16 cellular contexts compared by ENCODE assay signal in the genomic region with DNA sequence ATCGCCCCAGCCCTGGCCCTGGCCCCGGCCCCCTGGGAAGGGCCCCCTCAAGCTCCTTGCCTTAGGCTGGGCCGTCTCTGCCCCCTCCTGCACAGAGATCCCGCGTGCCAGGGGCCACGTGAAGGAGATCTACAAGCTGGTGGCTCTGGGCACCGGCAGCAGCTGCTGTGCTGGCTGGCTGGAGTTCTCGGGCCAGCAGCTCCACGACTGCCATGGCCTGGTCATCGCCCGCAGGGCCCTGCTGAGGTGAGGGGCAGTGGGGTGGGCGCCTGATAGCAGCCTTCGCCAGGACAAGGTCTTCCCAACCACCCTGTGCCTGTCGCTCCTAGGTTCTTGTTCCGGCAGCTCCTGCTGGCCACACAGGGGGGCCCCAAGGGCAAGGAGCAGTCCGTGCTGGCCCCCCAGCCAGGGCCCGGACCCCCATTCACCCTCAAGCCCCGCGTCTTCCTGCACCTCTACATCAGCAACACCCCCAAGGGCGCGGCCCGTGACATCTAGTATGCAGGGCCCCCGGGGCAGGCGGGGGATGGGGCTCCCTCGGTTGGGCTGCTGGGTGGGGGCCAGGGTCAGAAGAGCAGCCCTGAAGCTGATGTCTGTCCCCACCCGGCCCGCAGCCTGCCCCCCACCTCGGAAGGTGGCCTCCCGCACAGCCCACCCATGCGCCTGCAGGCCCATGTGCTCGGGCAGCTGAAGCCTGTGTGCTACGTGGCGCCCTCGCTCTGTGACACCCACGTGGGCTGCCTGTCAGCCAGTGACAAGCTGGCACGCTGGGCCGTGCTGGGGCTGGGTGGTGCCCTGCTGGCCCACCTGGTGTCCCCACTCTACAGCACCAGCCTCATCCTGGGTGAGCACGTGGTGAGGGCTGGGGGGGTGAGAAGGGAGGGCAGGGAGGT. TPM values are rescaled to one million over a fixed set of nuclear protein-coding genes. Genes with fewer than 3 reads are reported as not detected.
"Had no signal": no experiment of that assay in that cellular context is flagged by ENCODE, and none has a peak within 500 bp of the region (broad histone marks: within the 10 kb centered on the region; RNA-seq: fewer than 3 reads in every experiment).

No MANE protein-coding gene starts in this region.

- H3K4me3 Mint-ChIP-seq: activated CD4-positive, alpha-beta T cell treated with anti-CD3 and anti-CD28 coated beads, Interleukin-2, amount 10 ng/mL, durations not matched to agents 24 days and 14 days; brain had no signal

- H3K27ac ChIP-seq: heart left ventricle, parathyroid adenoma, tibial nerve had no signal

- H3K9me3 Mint-ChIP-seq: activated B cell treated with CpG ODN at 0.5 μM for 24 hours; activated CD4-positive, alpha-beta T cell treated with anti-CD3 and anti-CD28 coated beads, Interleukin-2, amount 10 ng/mL, durations not matched to agents 24 days and 14 days; brain; naive B cell; T-helper 2 cell treated with Interferon-gamma antibody and Interleukin-4, amounts not matched to agents 5 μg/mL and 100 μg/mL, for 36 hours had no signal

- H3K4me1 ChIP-seq: parathyroid adenoma had no signal

- H3K9ac ChIP-seq: parathyroid adenoma had no signal

- H3K79me2 ChIP-seq: parathyroid adenoma had no signal

- H3K27me3 Mint-ChIP-seq: activated B cell treated with CpG ODN at 0.5 μM for 24 hours; activated naive CD8-positive, alpha-beta T cell had no signal

- H2AFZ ChIP-seq: parathyroid adenoma had no signal

- ATAC-seq: left lobe of liver had no signal

- FAIRE-seq: frontal cortex had no signal

- H3K9me3 ChIP-seq: heart left ventricle, tibial nerve had no signal

- H3K36me3 Mint-ChIP-seq: activated naive CD8-positive, alpha-beta T cell; brain; naive B cell had no signal

- DNase-seq: activated B cell treated with CpG ODN at 0.5 μM for 24 hours; amygdala; cerebellar nuclear complex; effector memory CD4-positive, alpha-beta T cell; heart left ventricle had no signal

- H3K4me3 ChIP-seq: tibial nerve had no signal

- H3K36me3 ChIP-seq: heart left ventricle, tibial nerve had no signal

RNA-seq across cellular contexts. Expression of gene ADAD2, which starts 4.5 kb away (rescaled TPM):
- total RNA-seq: activated B cell treated with CpG ODN at 0.5 μM for 24 hours; activated CD4-positive, alpha-beta T cell treated with anti-CD3 and anti-CD28 coated beads, Interleukin-2, amount 10 ng/mL, durations not matched to agents 24 days and 14 days; frontal cortex; left lobe of liver; lung microvascular endothelial cell; mononuclear cell had no signal

RNA-seq across cellular contexts. Expression of gene KCNG4, which starts 44.4 kb away (rescaled TPM):
- total RNA-seq: activated B cell treated with CpG ODN at 0.5 μM for 24 hours; activated CD4-positive, alpha-beta T cell treated with anti-CD3 and anti-CD28 coated beads, Interleukin-2, amount 10 ng/mL, durations not matched to agents 24 days and 14 days; frontal cortex; heart left ventricle; left lobe of liver; lung microvascular endothelial cell; mononuclear cell had no signal
- polyA plus RNA-seq: heart left ventricle had no signal

RNA-seq across cellular contexts. Expression of gene DNAAF1, which starts 50.3 kb away (rescaled TPM):
- total RNA-seq: activated B cell treated with CpG ODN at 0.5 μM for 24 hours; activated CD4-positive, alpha-beta T cell treated with anti-CD3 and anti-CD28 coated beads, Interleukin-2, amount 10 ng/mL, durations not matched to agents 24 days and 14 days; left lobe of liver had no signal
